ENCODE assay signal across 8 cellular contexts in genomic region chr21:34974162-34974981, GRCh38.
DNase-seq lines count a peak whose midpoint lies in the region; ATAC-seq and TF ChIP-seq lines count a peak whose summit lies in the region.

No MANE protein-coding gene starts in this region.

- DNase-seq in T-helper 9 cell, result peak; percentile 15
- peak; percentile 42 to 74 (median 73) for DNase-seq in right lobe of liver
- no peak for DNase-seq in dedifferentiated amniotic fluid mesenchymal stem cell (ENCODE audit: extremely low spot score)
- DNase-seq in right atrium auricular region (ENCODE audit: low spot score), result no peak
- DNase-seq in NCI-H2029 (lab: John Stamatoyannopoulos, UW), result no peak
- DNase-seq in NCI-H1092 treated with DMSO at 0.1 percent for 48 hours (lab: John Stamatoyannopoulos, UW), result no peak

- TF ChIP-seq CTCF in right lobe of liver (IDR thresholded peaks at IDR 0.05), result no peak
- no peak for TF ChIP-seq CTCF in right atrium auricular region (IDR thresholded peaks at IDR 0.05)

- H3K9me3 ChIP-seq in right lobe of liver (no peaks in the 10 kb centered on the region), right atrium auricular region (no peaks in the 10 kb centered on the region)

- H3K4me1 ChIP-seq in right lobe of liver, result peaks cover 0 to 10% (median 0%) of the 10 kb centered on the region in 4 donors
- no peaks in the 10 kb centered on the region for H3K4me1 ChIP-seq in right atrium auricular region

- WGBS in right lobe of liver (ENCODE audit: insufficient coverage, low coverage, low lambda C conversion rate, missing lambda C conversion rate), result 36% methylated on average over 11 of the region's 11 CpGs

- H3K4me3 ChIP-seq in right lobe of liver (no peak overlapping the region), right atrium auricular region (no peak overlapping the region)

- H3K27ac ChIP-seq in right lobe of liver (peak overlapping the region in 2 of 3 donors; percentile 35 to 52), right atrium auricular region (no peak overlapping the region)

- TF ChIP-seq POLR2A in right lobe of liver (IDR thresholded peaks at IDR 0.05), result no peak

- ATAC-seq in GM18870 (IDR thresholded peaks at IDR 0.05; ENCODE audit: unreplicated experiment), result peak; percentile 88
- ATAC-seq in HG02885 (IDR thresholded peaks at IDR 0.05; ENCODE audit: poor library complexity, unreplicated experiment), result peak; percentile 80
- peak; percentile 96 to 98 (median 98) for ATAC-seq in right lobe of liver

- no peaks in the 10 kb centered on the region for H3K36me3 ChIP-seq in right lobe of liver
- no peaks in the 10 kb centered on the region for H3K36me3 ChIP-seq in right atrium auricular region

- H3K27me3 ChIP-seq in right lobe of liver (no peaks in the 10 kb centered on the region), right atrium auricular region (no peaks in the 10 kb centered on the region)

- intact Hi-C loops in right lobe of liver (cut with DNase I), result no loop called here

Comparison
In these comparisons a context has a peak if more than half of its experiments do, and no peak if none do; other contexts are left out.
1. DNase-seq: peak in T-helper 9 cell (single experiment) and right lobe of liver (3 of 3); none in dedifferentiated amniotic fluid mesenchymal stem cell (single experiment), right atrium auricular region (single experiment), NCI-H2029 (single experiment) and NCI-H1092 treated with DMSO at 0.1 percent for 48 hours (single experiment).
2. H3K27ac ChIP-seq: peak in right lobe of liver (2 of 3); none in right atrium auricular region (0 of 2).
3. Peak in every context shown above with its lines, with median percentiles within 50 percentile points of each other: ATAC-seq.